ENCODE assay signal across 21 cellular contexts in genomic region chr14:37447883-37448391, GRCh38.
DNase-seq lines count a peak whose midpoint lies in the region; ATAC-seq, FAIRE-seq and TF ChIP-seq lines count a peak whose summit lies in the region.
"Had no signal": no experiment of that assay in that cellular context is flagged by ENCODE, and none has a peak within 500 bp of the region (broad histone marks: within the 10 kb centered on the region; RNA-seq: fewer than 3 reads in every experiment).

No MANE protein-coding gene starts in this region.

- no peak overlapping the region for H2BK120ac ChIP-seq in trophoblast cell (ENCODE audit: insufficient read depth, low read length, poor library complexity)

- no peak overlapping the region for H2AK5ac ChIP-seq in trophoblast cell (ENCODE audit: low read length)

- H3K4me2 ChIP-seq in keratinocyte (ENCODE audit: control insufficient read depth, extremely low read depth, insufficient read depth, low read depth, low read length) (peak overlapping the region; percentile 62), trophoblast cell (ENCODE audit: low read length) (peak overlapping the region; percentile 34)

- no peaks in the 10 kb centered on the region for H3K79me2 ChIP-seq in keratinocyte (ENCODE audit: control insufficient read depth, insufficient read depth, low read length)
- H3K79me2 ChIP-seq in trophoblast cell (ENCODE audit: control insufficient read depth, insufficient read depth, low read length, poor library complexity), result no peaks in the 10 kb centered on the region

- H3K9me3 ChIP-seq in keratinocyte (ENCODE audit: control insufficient read depth, low read depth, low read length) (no peaks in the 10 kb centered on the region), trophoblast cell (ENCODE audit: insufficient read depth, low read depth, low read length) (no peaks in the 10 kb centered on the region)

- H3K4me1 ChIP-seq in keratinocyte (ENCODE audit: control insufficient read depth, extremely low read depth, insufficient read depth, low read length), result peaks cover 27% of the 10 kb centered on the region
- H3K4me1 ChIP-seq in trophoblast cell (ENCODE audit: control insufficient read depth in 1 of 2, insufficient read depth in 2 of 2, low read length in 2 of 2), result no peaks in the 10 kb centered on the region

- H3K27me3 ChIP-seq in keratinocyte (ENCODE audit: control insufficient read depth, extremely low read depth, insufficient read depth, low read length), result no peaks in the 10 kb centered on the region
- H3K27me3 ChIP-seq in trophoblast cell (ENCODE audit: insufficient read depth, low read length), result no peaks in the 10 kb centered on the region

- H3K4ac ChIP-seq in trophoblast cell (ENCODE audit: low read depth, low read length), result no peak overlapping the region

- H4K91ac ChIP-seq in trophoblast cell (ENCODE audit: low read depth, low read length), result no peak overlapping the region

- no peak overlapping the region for H3K14ac ChIP-seq in trophoblast cell (ENCODE audit: low read length)

- TF ChIP-seq CTCF in VCaP (conservative IDR thresholded peaks at IDR 0.05) (no peak), keratinocyte (optimal IDR thresholded peaks at IDR 0.05 in 1 of 3, IDR thresholded peaks at IDR 0.05 in 1 of 3, conservative IDR thresholded peaks at IDR 0.05 in 1 of 3; ENCODE audit: extremely low read depth in 1 of 3, insufficient read depth in 2 of 3, low read length in 3 of 3) (no peak)

- no peaks in the 10 kb centered on the region for H3K9me1 ChIP-seq in keratinocyte (ENCODE audit: control insufficient read depth, extremely low read depth, insufficient read depth, low read length)

- no peak for ATAC-seq in HG03095 (IDR thresholded peaks at IDR 0.05; ENCODE audit: unreplicated experiment)
- ATAC-seq: GM12878, PC-3 had no signal

- WGBS in trophoblast cell (ENCODE audit: extremely low coverage, insufficient coverage, insufficient read length), result no CpG with 5 or more reads among the region's 2 CpGs

- H3K79me1 ChIP-seq in trophoblast cell (ENCODE audit: low read length), result no peaks in the 10 kb centered on the region

- H4K12ac ChIP-seq in trophoblast cell (ENCODE audit: low read depth, low read length), result no peak overlapping the region

- no peak overlapping the region for H3K9ac ChIP-seq in keratinocyte (ENCODE audit: control insufficient read depth, extremely low read depth, insufficient read depth, low read length)
- H3K9ac ChIP-seq in trophoblast cell (ENCODE audit: low read length), result no peak overlapping the region

- no peak overlapping the region for H3K23ac ChIP-seq in trophoblast cell (ENCODE audit: low read length)

- H3K18ac ChIP-seq in trophoblast cell (ENCODE audit: low read length), result no peak overlapping the region

- peak overlapping the region; percentile 76 for H2AFZ ChIP-seq in keratinocyte (ENCODE audit: control insufficient read depth, low read length)
- no peak overlapping the region for H2AFZ ChIP-seq in trophoblast cell (ENCODE audit: insufficient read depth, low read length, poor library complexity)

- dilution Hi-C loops in keratinocyte (cut with MboI; ENCODE audit: extremely low pct_ligation_motif_present, low sequenced_read_pairs), result no loop called here

- FAIRE-seq in keratinocyte (lab: Jason Lieb, UNC), result peak; percentile 88
- FAIRE-seq: G401.6, GM12878, GM18507 had no signal

- no peak overlapping the region for H2BK5ac ChIP-seq in trophoblast cell (ENCODE audit: low read depth, low read length, poor library complexity)

- H3K4me3 ChIP-seq in keratinocyte (ENCODE audit: control insufficient read depth in 2 of 3, extremely low read depth in 1 of 3, insufficient read depth in 2 of 3, low read depth in 1 of 3, low read length in 3 of 3) (peak overlapping the region in 1 of 3 experiments; percentile 49), trophoblast cell (ENCODE audit: low read depth, low read length) (no peak overlapping the region)
- H3K4me3 ChIP-seq: GM12878 had no signal

- H4K8ac ChIP-seq in trophoblast cell (ENCODE audit: low read depth, low read length), result no peak overlapping the region

- peak overlapping the region; percentile 56 for H3K27ac ChIP-seq in VCaP
- H3K27ac ChIP-seq in keratinocyte (ENCODE audit: control insufficient read depth, insufficient read depth, low read length), result no peak overlapping the region
- no peak overlapping the region for H3K27ac ChIP-seq in trophoblast cell (ENCODE audit: low read depth, low read length)

- DNase-seq in NCI-H1105 (lab: John Stamatoyannopoulos, UW), result peak; percentile 8
- DNase-seq in keratinocyte (ENCODE audit: low read depth, low spot score), result no peak
- no peak for DNase-seq in trophoblast cell
- DNase-seq in AG08396 (ENCODE audit: low spot score), result no peak
- DNase-seq in pons (ENCODE audit: low spot score), result no peak
- no peak for DNase-seq in COLO829 (ENCODE audit: low spot score)
- DNase-seq: ACHN; CD4-positive, CD25-positive, alpha-beta regulatory T cell; DND-41; HCEC 1CT; KG1; NCI-H1092 treated with DMSO at 0.1 percent for 48 hours; NCI-H187; NCI-H2171; NCI-H446 treated with DMSO at 0.1 percent for 48 hours; PC-3 had no signal

- H3K36me3 ChIP-seq in keratinocyte (ENCODE audit: control insufficient read depth in 2 of 2, extremely low read depth in 1 of 2, insufficient read depth in 2 of 2, low read length in 2 of 2), result no peaks in the 10 kb centered on the region
- H3K36me3 ChIP-seq in trophoblast cell (ENCODE audit: control insufficient read depth in 1 of 2, insufficient read depth in 2 of 2, low read length in 2 of 2), result no peaks in the 10 kb centered on the region

- no peaks in the 10 kb centered on the region for H4K20me1 ChIP-seq in keratinocyte (ENCODE audit: control insufficient read depth, extremely low read depth, insufficient read depth, low read length)

- no peak overlapping the region for H2BK12ac ChIP-seq in trophoblast cell (ENCODE audit: low read length)
